Comparison of ENCODE assay signal across 1 cellular context in genomic region chr2:2613279-2614199, GRCh38.
TF ChIP-seq lines count a peak whose summit lies in the region.

No MANE protein-coding gene starts in this region.

TF ChIP-seq in K562, 482 proteins besides CTCF, POLR2A, EP300 and RAD21 (continued from another document and continues in another):
- TF ChIP-seq ARID4B (CRISPR knock-in tag; IDR thresholded peaks at IDR 0.05) (no peak), MAZ (CRISPR knock-in tag; conservative IDR thresholded peaks at IDR 0.05 in 1 of 2, IDR thresholded peaks at IDR 0.05 in 1 of 2) (0 out of 4 replicates have a peak, but pooled peaks of 1 of the 2 experiments have one; percentile 11), ARID1B (IDR thresholded peaks at IDR 0.05) (no peak), STAT5A (IDR thresholded peaks at IDR 0.05; ENCODE audit: borderline replicate concordance, low read length) (no peak), ZBTB1 (CRISPR knock-in tag; IDR thresholded peaks at IDR 0.05; ENCODE audit: borderline replicate concordance, low read depth) (no peak), ARID3A (IDR thresholded peaks at IDR 0.05; ENCODE audit: borderline replicate concordance, low read depth, low read length) (no peak), ZNF165 (CRISPR knock-in tag; IDR thresholded peaks at IDR 0.05; ENCODE audit: borderline replicate concordance) (no peak), ZNF589 (CRISPR knock-in tag; IDR thresholded peaks at IDR 0.05; ENCODE audit: low read depth) (no peak; the same call in 1 of the 2 replicates), NR2C1 (IDR thresholded peaks at IDR 0.05) (no peak), NR2C1 (tag; IDR thresholded peaks at IDR 0.05) (peak; percentile 62), CEBPB (tag; IDR thresholded peaks at IDR 0.05) (no peak), ZNF584 (CRISPR knock-in tag; IDR thresholded peaks at IDR 0.05; ENCODE audit: low read depth) (peak; percentile 75), JUN (IDR thresholded peaks at IDR 0.05; ENCODE audit: borderline replicate concordance, low read depth, low read length) (peak; percentile 31; the same call in 1 of the 2 replicates), JUN (CRISPR knock-in tag; IDR thresholded peaks at IDR 0.05; ENCODE audit: borderline replicate concordance) (no peak), USF1 (CRISPR knock-in tag; IDR thresholded peaks at IDR 0.05) (peak; percentile 75), FOXK2 (conservative IDR thresholded peaks at IDR 0.05 in 1 of 2, IDR thresholded peaks at IDR 0.05 in 1 of 2; ENCODE audit: low read depth in 2 of 2) (peak; percentile 83 to 86), ZNF316 (IDR thresholded peaks at IDR 0.05) (no peak), TARDBP (IDR thresholded peaks at IDR 0.05) (no peak), HNRNPL (IDR thresholded peaks at IDR 0.05; ENCODE audit: low read depth, low read length) (no peak), ESRRB (CRISPR knock-in tag; IDR thresholded peaks at IDR 0.05; ENCODE audit: borderline replicate concordance) (no peak), CREM (IDR thresholded peaks at IDR 0.05; ENCODE audit: low read depth) (peak; percentile 98), MEF2A (IDR thresholded peaks at IDR 0.05; ENCODE audit: control insufficient read depth, low read depth, low read length) (no peak), HNRNPH1 (optimal IDR thresholded peaks at IDR 0.05; ENCODE audit: low read depth, low read length) (no peak), NFE2L1 (tag; IDR thresholded peaks at IDR 0.05; ENCODE audit: borderline replicate concordance, low read depth) (no peak), STAG1 (CRISPR knock-in tag; IDR thresholded peaks at IDR 0.05; ENCODE audit: borderline replicate concordance) (no peak), ZFP1 (CRISPR knock-in tag; IDR thresholded peaks at IDR 0.05) (no peak), AFF1 (IDR thresholded peaks at IDR 0.05; ENCODE audit: low read depth in 1 of 2, partially characterized antibody in 2 of 2) (peak; percentile 19 to 97), HDAC8 (tag; IDR thresholded peaks at IDR 0.05) (no peak), EGR1 (conservative IDR thresholded peaks at IDR 0.05) (no peak), MYNN (IDR thresholded peaks at IDR 0.05) (0 out of 2 replicates have a peak, but pooled peaks have one; percentile 48), MYNN (CRISPR knock-in tag; IDR thresholded peaks at IDR 0.05) (no peak), MECOM (CRISPR knock-in tag; IDR thresholded peaks at IDR 0.05) (no peak), EHMT2 (IDR thresholded peaks at IDR 0.05) (peak; percentile 98), JUND (IDR thresholded peaks at IDR 0.05; ENCODE audit: borderline replicate concordance, low read depth, low read length) (peak; percentile 77), JUND (tag; IDR thresholded peaks at IDR 0.05; ENCODE audit: borderline replicate concordance, low read depth, low read length) (peak; percentile 59; the same call in 1 of the 3 replicates), PML (IDR thresholded peaks at IDR 0.05; ENCODE audit: low read length) (no peak), KLF1 (tag; IDR thresholded peaks at IDR 0.05) (peak; percentile 90), NR2F6 (CRISPR knock-in tag; IDR thresholded peaks at IDR 0.05) (no peak), NR1H2 (CRISPR knock-in tag; IDR thresholded peaks at IDR 0.05) (no peak), FOXM1 (IDR thresholded peaks at IDR 0.05; ENCODE audit: low read depth) (no peak), FOXM1 (CRISPR knock-in tag; IDR thresholded peaks at IDR 0.05; ENCODE audit: low read depth) (no peak), PTTG1 (tag; IDR thresholded peaks at IDR 0.05; ENCODE audit: low read depth) (no peak), BHLHE40 (IDR thresholded peaks at IDR 0.05; ENCODE audit: low read length) (peak; percentile 86), ZBTB17 (CRISPR knock-in tag; IDR thresholded peaks at IDR 0.05) (no peak), ZBTB34 (CRISPR knock-in tag; IDR thresholded peaks at IDR 0.05) (no peak), ERF (CRISPR knock-in tag; IDR thresholded peaks at IDR 0.05) (peak; percentile 56; the same call in 1 of the 2 replicates), PHF21A (IDR thresholded peaks at IDR 0.05; ENCODE audit: borderline replicate concordance, low read depth) (no peak), NR0B1 (IDR thresholded peaks at IDR 0.05; ENCODE audit: partially characterized antibody) (no peak), ATF1 (CRISPR knock-in tag; IDR thresholded peaks at IDR 0.05) (no peak; the same call in 1 of the 2 replicates), ATF1 (tag; IDR thresholded peaks at IDR 0.05) (peak; percentile 96), NCOR1 (IDR thresholded peaks at IDR 0.05) (no peak), ZBTB43 (CRISPR knock-in tag; IDR thresholded peaks at IDR 0.05) (no peak), SNIP1 (IDR thresholded peaks at IDR 0.05; ENCODE audit: low read depth) (no peak), TCF7L2 (IDR thresholded peaks at IDR 0.05; ENCODE audit: low read depth, low read length) (no peak), RB1 (IDR thresholded peaks at IDR 0.05; ENCODE audit: low read depth) (no peak), PATZ1 (CRISPR knock-in tag; IDR thresholded peaks at IDR 0.05; ENCODE audit: borderline replicate concordance) (no peak), MAFK (IDR thresholded peaks at IDR 0.05; ENCODE audit: low read length) (no peak)
